In the genomic region with DNA sequence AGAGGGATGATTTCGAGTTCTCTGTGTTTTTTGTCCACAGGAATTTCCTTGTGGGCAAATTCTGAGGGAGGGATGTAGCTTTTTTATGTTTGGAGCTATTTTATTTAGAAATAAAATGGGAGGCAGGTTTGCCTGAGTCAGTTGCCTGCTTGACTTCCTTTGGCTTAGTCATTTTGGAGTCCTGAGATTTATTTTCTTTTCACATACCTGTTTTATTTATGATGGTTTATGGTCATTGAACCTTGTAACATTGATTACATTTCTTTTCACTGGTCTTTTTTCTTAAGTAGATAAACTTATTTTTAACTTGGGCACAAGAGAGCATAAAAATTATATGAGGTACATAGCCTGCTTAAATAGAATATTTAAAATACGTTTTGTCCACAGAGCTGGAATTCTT, we compare ENCODE assay signal across 32 cellular contexts. TPM values are rescaled to one million over a fixed set of nuclear protein-coding genes. Genes with fewer than 3 reads are reported as not detected.
"Had no signal": no experiment of that assay in that cellular context is flagged by ENCODE, and none has a peak within 500 bp of the region (broad histone marks: within the 10 kb centered on the region; RNA-seq: fewer than 3 reads in every experiment).

No MANE protein-coding gene starts in this region.

- H3K4me3 Mint-ChIP-seq: activated naive CD8-positive, alpha-beta T cell; activated T-cell treated with anti-CD3 and anti-CD28 coated beads, Interleukin-2, amount 50 U/mL, for 72 hours; mesothelial cell of epicardium; naive B cell; nephron progenitor cell; stimulated activated naive CD8-positive, alpha-beta T cell treated with anti-CD3 and anti-CD28 coated beads, Interleukin-15, Interleukin-2, amounts not matched to agents 100 ng/mL and 50 ng/mL, for 24 hours; T-helper 17 cell had no signal

- H3K9me3 ChIP-seq: body of pancreas, colonic mucosa, gastrocnemius medialis, neutrophil, psoas muscle, upper lobe of left lung, vagina had no signal

- H3K79me2 ChIP-seq: hepatocyte had no signal

- H3K4me1 Mint-ChIP-seq: mesothelial cell of epicardium, nephron progenitor cell had no signal

- H3K4me3 ChIP-seq: body of pancreas, colonic mucosa, gastrocnemius medialis, hepatocyte, psoas muscle, spleen, upper lobe of left lung, vagina had no signal

- H3K27ac Mint-ChIP-seq: activated naive CD8-positive, alpha-beta T cell; activated T-cell treated with anti-CD3 and anti-CD28 coated beads, Interleukin-2, amount 50 U/mL, for 72 hours; mesothelial cell of epicardium; nephron progenitor cell; stimulated activated naive CD8-positive, alpha-beta T cell treated with anti-CD3 and anti-CD28 coated beads, Interleukin-15, Interleukin-2, amounts not matched to agents 100 ng/mL and 50 ng/mL, for 24 hours; T-helper 17 cell had no signal

- H3K27me3 Mint-ChIP-seq: activated naive CD8-positive, alpha-beta T cell; naive B cell; stimulated activated naive CD8-positive, alpha-beta T cell treated with anti-CD3 and anti-CD28 coated beads, Interleukin-15, Interleukin-2, amounts not matched to agents 100 ng/mL and 50 ng/mL, for 24 hours; T-helper 17 cell had no signal

- H2AFZ ChIP-seq: hepatocyte had no signal

- H3K36me3 Mint-ChIP-seq: mesothelial cell of epicardium, naive B cell had no signal

- H3K4me1 ChIP-seq: body of pancreas, colonic mucosa, gastrocnemius medialis, psoas muscle, spleen, upper lobe of left lung, vagina had no signal

- H3K36me3 ChIP-seq: colonic mucosa, gastrocnemius medialis, neutrophil, upper lobe of left lung, vagina had no signal

- H3K4me2 ChIP-seq: hepatocyte had no signal

- H3K27me3 ChIP-seq: body of pancreas, colonic mucosa, gastrocnemius medialis, hepatocyte, neutrophil, spleen, upper lobe of left lung, vagina had no signal

- H3K27ac ChIP-seq: body of pancreas, colonic mucosa, gastrocnemius medialis, hepatocyte, neutrophil, psoas muscle, spleen, upper lobe of left lung, vagina had no signal

- FAIRE-seq: endometrium had no signal

- DNase-seq: activated CD4-positive, alpha-beta T cell treated with anti-CD3 and anti-CD28 coated beads for 1 hour; activated CD4-positive, alpha-beta T cell treated with anti-CD3 and anti-CD28 coated beads, Interleukin-2, amount 50 U/mL, for 1 hour; activated naive CD4-positive, alpha-beta T cell treated with Interleukin-2 at 50 U/mL for 16 hours; activated T-cell treated with anti-CD3 and anti-CD28 coated beads for 4 hours; activated T-cell treated with anti-CD3 and anti-CD28 coated beads, Interleukin-2, amount 50 U/mL, for 72 hours; anterior cingulate cortex; body of pancreas; colonic mucosa; effector CD8-positive, alpha-beta T cell; erythroblast; gastrocnemius medialis; islet precursor cell; left cardiac atrium; left ventricle myocardium superior; naive B cell; nephron progenitor cell; psoas muscle; right cardiac atrium; spleen; stimulated activated CD4-positive, alpha-beta T cell treated with anti-CD3 and anti-CD28 coated beads, Interleukin-2, amount 100 ng/mL, for 48 hours; T-helper 17 cell; T1000; upper lobe of left lung had no signal

- H3K9me3 Mint-ChIP-seq: mesothelial cell of epicardium; nephron progenitor cell; stimulated activated naive CD8-positive, alpha-beta T cell treated with anti-CD3 and anti-CD28 coated beads, Interleukin-15, Interleukin-2, amounts not matched to agents 100 ng/mL and 50 ng/mL, for 24 hours had no signal

RNA-seq across cellular contexts. Expression of a gene that starts 12.7 kb away (rescaled TPM):
- total RNA-seq: body of pancreas, dermis microvascular lymphatic vessel endothelial cell, hepatocyte, mesothelial cell of epicardium, osteocyte, psoas muscle, vagina had no signal
- polyA plus RNA-seq: hepatocyte had no signal
